1 cellular context compared by ENCODE assay signal in genomic region chr17:17106716-17107115, GRCh38.
TF ChIP-seq lines count a peak whose summit lies in the region.

No MANE protein-coding gene starts in this region.

TF ChIP-seq in GM23338, 12 proteins besides CTCF, POLR2A, EP300 and RAD21 (continued from another document):
- TF ChIP-seq, protein P1, sequence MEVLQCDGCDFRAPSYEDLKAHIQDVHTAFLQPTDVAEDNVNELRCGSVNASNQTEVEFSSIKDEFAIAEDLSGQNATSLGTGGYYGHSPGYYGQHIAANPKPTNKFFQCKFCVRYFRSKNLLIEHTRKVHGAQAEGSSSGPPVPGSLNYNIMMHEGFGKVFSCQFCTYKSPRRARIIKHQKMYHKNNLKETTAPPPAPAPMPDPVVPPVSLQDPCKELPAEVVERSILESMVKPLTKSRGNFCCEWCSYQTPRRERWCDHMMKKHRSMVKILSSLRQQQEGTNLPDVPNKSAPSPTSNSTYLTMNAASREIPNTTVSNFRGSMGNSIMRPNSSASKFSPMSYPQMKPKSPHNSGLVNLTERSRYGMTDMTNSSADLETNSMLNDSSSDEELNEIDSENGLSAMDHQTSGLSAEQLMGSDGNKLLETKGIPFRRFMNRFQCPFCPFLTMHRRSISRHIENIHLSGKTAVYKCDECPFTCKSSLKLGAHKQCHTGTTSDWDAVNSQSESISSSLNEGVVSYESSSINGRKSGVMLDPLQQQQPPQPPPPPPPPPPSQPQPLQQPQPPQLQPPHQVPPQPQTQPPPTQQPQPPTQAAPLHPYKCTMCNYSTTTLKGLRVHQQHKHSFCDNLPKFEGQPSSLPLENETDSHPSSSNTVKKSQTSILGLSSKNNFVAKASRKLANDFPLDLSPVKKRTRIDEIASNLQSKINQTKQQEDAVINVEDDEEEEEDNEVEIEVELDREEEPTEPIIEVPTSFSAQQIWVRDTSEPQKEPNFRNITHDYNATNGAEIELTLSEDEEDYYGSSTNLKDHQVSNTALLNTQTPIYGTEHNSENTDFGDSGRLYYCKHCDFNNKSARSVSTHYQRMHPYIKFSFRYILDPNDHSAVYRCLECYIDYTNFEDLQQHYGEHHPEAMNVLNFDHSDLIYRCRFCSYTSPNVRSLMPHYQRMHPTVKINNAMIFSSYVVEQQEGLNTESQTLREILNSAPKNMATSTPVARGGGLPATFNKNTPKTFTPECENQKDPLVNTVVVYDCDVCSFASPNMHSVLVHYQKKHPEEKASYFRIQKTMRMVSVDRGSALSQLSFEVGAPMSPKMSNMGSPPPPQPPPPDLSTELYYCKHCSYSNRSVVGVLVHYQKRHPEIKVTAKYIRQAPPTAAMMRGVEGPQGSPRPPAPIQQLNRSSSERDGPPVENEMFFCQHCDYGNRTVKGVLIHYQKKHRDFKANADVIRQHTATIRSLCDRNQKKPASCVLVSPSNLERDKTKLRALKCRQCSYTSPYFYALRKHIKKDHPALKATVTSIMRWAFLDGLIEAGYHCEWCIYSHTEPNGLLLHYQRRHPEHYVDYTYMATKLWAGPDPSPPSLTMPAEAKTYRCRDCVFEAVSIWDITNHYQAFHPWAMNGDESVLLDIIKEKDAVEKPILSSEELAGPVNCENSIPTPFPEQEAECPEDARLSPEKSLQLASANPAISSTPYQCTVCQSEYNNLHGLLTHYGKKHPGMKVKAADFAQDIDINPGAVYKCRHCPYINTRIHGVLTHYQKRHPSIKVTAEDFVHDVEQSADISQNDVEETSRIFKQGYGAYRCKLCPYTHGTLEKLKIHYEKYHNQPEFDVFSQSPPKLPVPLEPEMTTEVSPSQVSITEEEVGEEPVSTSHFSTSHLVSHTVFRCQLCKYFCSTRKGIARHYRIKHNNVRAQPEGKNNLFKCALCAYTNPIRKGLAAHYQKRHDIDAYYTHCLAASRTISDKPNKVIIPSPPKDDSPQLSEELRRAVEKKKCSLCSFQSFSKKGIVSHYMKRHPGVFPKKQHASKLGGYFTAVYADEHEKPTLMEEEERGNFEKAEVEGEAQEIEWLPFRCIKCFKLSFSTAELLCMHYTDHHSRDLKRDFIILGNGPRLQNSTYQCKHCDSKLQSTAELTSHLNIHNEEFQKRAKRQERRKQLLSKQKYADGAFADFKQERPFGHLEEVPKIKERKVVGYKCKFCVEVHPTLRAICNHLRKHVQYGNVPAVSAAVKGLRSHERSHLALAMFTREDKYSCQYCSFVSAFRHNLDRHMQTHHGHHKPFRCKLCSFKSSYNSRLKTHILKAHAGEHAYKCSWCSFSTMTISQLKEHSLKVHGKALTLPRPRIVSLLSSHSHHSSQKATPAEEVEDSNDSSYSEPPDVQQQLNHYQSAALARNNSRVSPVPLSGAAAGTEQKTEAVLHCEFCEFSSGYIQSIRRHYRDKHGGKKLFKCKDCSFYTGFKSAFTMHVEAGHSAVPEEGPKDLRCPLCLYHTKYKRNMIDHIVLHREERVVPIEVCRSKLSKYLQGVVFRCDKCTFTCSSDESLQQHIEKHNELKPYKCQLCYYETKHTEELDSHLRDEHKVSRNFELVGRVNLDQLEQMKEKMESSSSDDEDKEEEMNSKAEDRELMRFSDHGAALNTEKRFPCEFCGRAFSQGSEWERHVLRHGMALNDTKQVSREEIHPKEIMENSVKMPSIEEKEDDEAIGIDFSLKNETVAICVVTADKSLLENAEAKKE (CRISPR knock-in tag; IDR thresholded peaks at IDR 0.05): no peak
